ENCODE assay signal across 1 cellular context in genomic region chr19:18428837-18429674, GRCh38.
A peak's percentile ranks its signal among the peaks of the same experiment; 100 is the strongest.
TF ChIP-seq lines count a peak whose summit lies in the region.

No MANE protein-coding gene starts in this region.

TF ChIP-seq in H1, 55 proteins besides CTCF, POLR2A, EP300 and RAD21 (continued from another document):
- TF ChIP-seq PHF8 (conservative IDR thresholded peaks at IDR 0.05; ENCODE audit: low read depth, low read length) = peak; percentile 36; the same call in 1 of the 2 replicates
- peak; percentile 49 for TF ChIP-seq CREB1 (IDR thresholded peaks at IDR 0.05)
- TF ChIP-seq BACH1 (IDR thresholded peaks at IDR 0.05; ENCODE audit: low read length) = no peak
- no peak for TF ChIP-seq MAFK (IDR thresholded peaks at IDR 0.05; ENCODE audit: low read depth, low read length)
- no peak for TF ChIP-seq JUN (IDR thresholded peaks at IDR 0.05; ENCODE audit: low read depth, low read length)
- no peak for TF ChIP-seq HDAC2 (IDR thresholded peaks at IDR 0.05; ENCODE audit: borderline replicate concordance in 1 of 2, low read depth in 2 of 2, low read length in 2 of 2)
- no peak for TF ChIP-seq FOSL1 (IDR thresholded peaks at IDR 0.05; ENCODE audit: insufficient read depth, low read depth, low read length)
- peak; percentile 57 to 90; a peak in 2 of 4 replicates for TF ChIP-seq SIN3A (conservative IDR thresholded peaks at IDR 0.05 in 1 of 2, IDR thresholded peaks at IDR 0.05 in 1 of 2; ENCODE audit: low read depth in 1 of 2, low read length in 2 of 2)
- no peak for TF ChIP-seq EZH2 (IDR thresholded peaks at IDR 0.05; ENCODE audit: low read depth, low read length, severe bottlenecking)
- TF ChIP-seq ASH2L (IDR thresholded peaks at IDR 0.05; ENCODE audit: low read length) = peak; percentile 29
- no peak for TF ChIP-seq TAF1 (IDR thresholded peaks at IDR 0.05; ENCODE audit: low read depth, low read length)
- TF ChIP-seq KDM4A (IDR thresholded peaks at IDR 0.05; ENCODE audit: low read depth, low read length, severe bottlenecking) = peak; percentile 57
- no peak for TF ChIP-seq BCL11A (IDR thresholded peaks at IDR 0.05; ENCODE audit: low read depth in 2 of 2, low read length in 2 of 2)
- no peak for TF ChIP-seq CHD1 (IDR thresholded peaks at IDR 0.05; ENCODE audit: low read depth, low read length)
